Comparison of ENCODE assay signal across 8 cellular contexts in genomic region chr14:45083979-45084722, GRCh38. TPM values are rescaled to one million over a fixed set of nuclear protein-coding genes. Genes with fewer than 3 reads are reported as not detected.
DNase-seq lines count a peak whose midpoint lies in the region; ATAC-seq and TF ChIP-seq lines count a peak whose summit lies in the region.

A gene with protein sequence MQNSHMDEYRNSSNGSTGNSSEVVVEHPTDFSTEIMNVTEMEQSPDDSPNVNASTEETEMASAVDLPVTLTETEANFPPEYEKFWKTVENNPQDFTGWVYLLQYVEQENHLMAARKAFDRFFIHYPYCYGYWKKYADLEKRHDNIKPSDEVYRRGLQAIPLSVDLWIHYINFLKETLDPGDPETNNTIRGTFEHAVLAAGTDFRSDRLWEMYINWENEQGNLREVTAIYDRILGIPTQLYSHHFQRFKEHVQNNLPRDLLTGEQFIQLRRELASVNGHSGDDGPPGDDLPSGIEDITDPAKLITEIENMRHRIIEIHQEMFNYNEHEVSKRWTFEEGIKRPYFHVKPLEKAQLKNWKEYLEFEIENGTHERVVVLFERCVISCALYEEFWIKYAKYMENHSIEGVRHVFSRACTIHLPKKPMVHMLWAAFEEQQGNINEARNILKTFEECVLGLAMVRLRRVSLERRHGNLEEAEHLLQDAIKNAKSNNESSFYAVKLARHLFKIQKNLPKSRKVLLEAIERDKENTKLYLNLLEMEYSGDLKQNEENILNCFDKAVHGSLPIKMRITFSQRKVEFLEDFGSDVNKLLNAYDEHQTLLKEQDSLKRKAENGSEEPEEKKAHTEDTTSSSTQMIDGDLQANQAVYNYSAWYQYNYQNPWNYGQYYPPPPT (plus strand): TSS chr14:45084116. CDS start chr14:45095240, 11,124 bp downstream.

- no peak for TF ChIP-seq CTCF in CD4-positive, alpha-beta T cell (IDR thresholded peaks at IDR 0.05)
- TF ChIP-seq CTCF in dorsolateral prefrontal cortex (IDR thresholded peaks at IDR 0.05 in 54 of 56, conservative IDR thresholded peaks at IDR 0.05 in 2 of 56; ENCODE audit: low read depth in 1 of 56, partially characterized antibody in 56 of 56): peak in 22 of 56 donors; percentile 8 to 43 (median 24)
- TF ChIP-seq CTCF in right lobe of liver (IDR thresholded peaks at IDR 0.05): no peak

- peaks cover 0 to 22% (median 0%) of the 10 kb centered on the region in 4 donors for H3K4me1 ChIP-seq in right lobe of liver

- H3K27me3 ChIP-seq in CD4-positive, alpha-beta T cell (ENCODE audit: control insufficient read depth, insufficient read depth, low read length): no peaks in the 10 kb centered on the region
- H3K27me3 ChIP-seq in dorsolateral prefrontal cortex (no peaks in the 10 kb centered on the region), right lobe of liver (no peaks in the 10 kb centered on the region)

- POLR2A ChIA-PET in CD4-positive, alpha-beta T cell (lab: Charles Lee): interaction anchor here (0.7 to 3.0 kb wide), 6 partner anchors 45 to 187 kb away, joined by 3 to 33 read pairs (median 8); partner anchors contain the start of genes FANCM, FKBP3, KLHL28 and MIS18BP1
- POLR2A ChIA-PET in activated CD4-positive, alpha-beta memory T cell treated with anti-CD3 and anti-CD28 coated beads, Interleukin-2, amount 10 ng/mL, durations not matched to agents 7 days and 5 days (lab: Charles Lee): interaction anchor here (0.7 to 4.6 kb wide), 14 partner anchors 10 to 237 kb away, joined by 3 to 62 read pairs (median 6); partner anchors contain the start of genes FANCM, FKBP3, KLHL28 and MIS18BP1

- intact Hi-C loops in CD4-positive, alpha-beta T cell (cut with DNase I, micrococcal nuclease): loop anchor here (1.0 to 5.0 kb wide), 6 partner anchors 50 to 187 kb away; partner anchors contain the start of genes MIS18BP1 (in 2 of the 2), FKBP3 (in 1 of the 2), KLHL28 (in 1 of the 2) and TOGARAM1 (in 1 of the 2)
- intact Hi-C loops in dorsolateral prefrontal cortex (cut with DNase I): loop anchor here (1.0 to 10.0 kb wide), 4 partner anchors 50 to 189 kb away; partner anchors contain the start of genes FKBP3 (in 2 of the 2) and TOGARAM1 (in 2 of the 2)
- intact Hi-C loops in right lobe of liver (cut with DNase I): no loop called here

- DNase-seq in CD4-positive, alpha-beta T cell: peak; percentile 88 to 95 (median 92)
- peak; percentile 93 for DNase-seq in NCI-H82 (lab: John Stamatoyannopoulos, UW)
- peak; percentile 96 for DNase-seq in activated CD4-positive, alpha-beta memory T cell treated with anti-CD3 and anti-CD28 coated beads, Interleukin-2, amount 10 ng/mL, durations not matched to agents 7 days and 5 days
- peak; percentile 86 to 97 (median 92) for DNase-seq in dorsolateral prefrontal cortex
- DNase-seq in right lobe of liver: peak; percentile 95 to 97 (median 97)
- peak; percentile 96 for DNase-seq in stimulated activated CD4-positive, alpha-beta T cell treated with anti-CD3 and anti-CD28 coated beads, Interleukin-4, amount 100 ng/mL, for 24 hours

- H3K36me3 Mint-ChIP-seq in CD4-positive, alpha-beta T cell (ENCODE audit: low read depth): peaks cover 20% of the 10 kb centered on the region
- peaks cover 14% of the 10 kb centered on the region for H3K36me3 Mint-ChIP-seq in activated CD4-positive, alpha-beta memory T cell treated with anti-CD3 and anti-CD28 coated beads, Interleukin-2, amount 10 ng/mL, durations not matched to agents 7 days and 5 days (ENCODE audit: low read depth)

- peak within 1 kb of the TSS; percentile 89 for H3K27ac Mint-ChIP-seq in CD4-positive, alpha-beta T cell
- H3K27ac Mint-ChIP-seq in activated CD4-positive, alpha-beta memory T cell treated with anti-CD3 and anti-CD28 coated beads, Interleukin-2, amount 10 ng/mL, durations not matched to agents 7 days and 5 days: peak within 1 kb of the TSS; percentile 89

- no peaks in the 10 kb centered on the region for H3K27me3 Mint-ChIP-seq in CD4-positive, alpha-beta T cell
- no peaks in the 10 kb centered on the region for H3K27me3 Mint-ChIP-seq in activated CD4-positive, alpha-beta memory T cell treated with anti-CD3 and anti-CD28 coated beads, Interleukin-2, amount 10 ng/mL, durations not matched to agents 7 days and 5 days

- CTCF ChIA-PET in CD4-positive, alpha-beta T cell (lab: Charles Lee): interaction anchor here (1.0 kb wide), 1 partner anchor 12 kb away, joined by 3 read pairs; no protein-coding TSS in a partner anchor
- CTCF ChIA-PET in activated CD4-positive, alpha-beta memory T cell treated with anti-CD3 and anti-CD28 coated beads, Interleukin-2, amount 10 ng/mL, durations not matched to agents 7 days and 5 days (lab: Charles Lee): interaction anchor here (0.6 to 1.3 kb wide), 3 partner anchors 52 to 168 kb away, joined by 3 read pairs; partner anchors contain the start of gene FANCM

- H3K4me3 ChIP-seq in dorsolateral prefrontal cortex (peak within 1 kb of the TSS; percentile 60 to 98 (median 89)), right lobe of liver (peak within 1 kb of the TSS; percentile 73 to 82 (median 73))

- peak; percentile 91 for ATAC-seq in CD4-positive, alpha-beta T cell (ENCODE audit: poor library complexity)
- ATAC-seq in GM19452 (IDR thresholded peaks at IDR 0.05; ENCODE audit: unreplicated experiment): peak; percentile 89
- peak; percentile 71 for ATAC-seq in HG03575 (IDR thresholded peaks at IDR 0.05; ENCODE audit: extremely low read depth, insufficient number of reproducible peaks, low FRiP score, unreplicated experiment)
- ATAC-seq in right lobe of liver: peak; percentile 98 to 99 (median 98)

- peak within 1 kb of the TSS; percentile 47 for H3K27ac ChIP-seq in CD4-positive, alpha-beta T cell (ENCODE audit: low read depth, low read length)
- H3K27ac ChIP-seq in dorsolateral prefrontal cortex (peak within 1 kb of the TSS in 56 of 59 donors; percentile 41 to 90 (median 80)), right lobe of liver (peak within 1 kb of the TSS; percentile 67 to 75 (median 68))

- peaks cover 58% of the 10 kb centered on the region for H3K4me1 Mint-ChIP-seq in CD4-positive, alpha-beta T cell (ENCODE audit: low read depth)
- peaks cover 50% of the 10 kb centered on the region for H3K4me1 Mint-ChIP-seq in activated CD4-positive, alpha-beta memory T cell treated with anti-CD3 and anti-CD28 coated beads, Interleukin-2, amount 10 ng/mL, durations not matched to agents 7 days and 5 days

- H3K9me3 ChIP-seq in CD4-positive, alpha-beta T cell (ENCODE audit: control insufficient read depth, low read length): no peaks in the 10 kb centered on the region
- H3K9me3 ChIP-seq in right lobe of liver: no peaks in the 10 kb centered on the region

- peak; percentile 83 for TF ChIP-seq POLR2A in right lobe of liver (IDR thresholded peaks at IDR 0.05)

- under 1% methylated on average over 19 of the region's 48 CpGs for WGBS in right lobe of liver (ENCODE audit: insufficient coverage, low coverage, low lambda C conversion rate, missing lambda C conversion rate)

- no peaks in the 10 kb centered on the region for H3K9me3 Mint-ChIP-seq in CD4-positive, alpha-beta T cell
- no peaks in the 10 kb centered on the region for H3K9me3 Mint-ChIP-seq in activated CD4-positive, alpha-beta memory T cell treated with anti-CD3 and anti-CD28 coated beads, Interleukin-2, amount 10 ng/mL, durations not matched to agents 7 days and 5 days

- H3K4me3 Mint-ChIP-seq in CD4-positive, alpha-beta T cell: peak within 1 kb of the TSS; percentile 98
- H3K4me3 Mint-ChIP-seq in activated CD4-positive, alpha-beta memory T cell treated with anti-CD3 and anti-CD28 coated beads, Interleukin-2, amount 10 ng/mL, durations not matched to agents 7 days and 5 days: peak within 1 kb of the TSS; percentile 95

- H3K36me3 ChIP-seq in right lobe of liver: no peaks in the 10 kb centered on the region

RNA-seq across cellular contexts. Expression of the gene that starts here (rescaled TPM):
- total RNA-seq in CD4-positive, alpha-beta T cell: 10 to 100 TPM; 58.9 to 64.3 TPM
- 10 to 100 TPM; 35.6 to 42.7 TPM for total RNA-seq in activated CD4-positive, alpha-beta memory T cell treated with anti-CD3 and anti-CD28 coated beads, Interleukin-2, amount 10 ng/mL, durations not matched to agents 7 days and 5 days
- total RNA-seq in dorsolateral prefrontal cortex (10 to 100 TPM; 39.6 to 77.7 (median 57.3) TPM), right lobe of liver (10 to 100 TPM in 3 of 6 experiments, 1 to 10 TPM in 3; 7.3 to 15.1 (median 10.4) TPM)

Comparison
In these comparisons a context has a peak if more than half of its experiments do, and no peak if none do; other contexts are left out.
1. Peak in every context shown above with its lines: DNase-seq, ATAC-seq, H3K4me3 ChIP-seq and H3K27ac ChIP-seq.
2. intact Hi-C loops: an anchor here in CD4-positive, alpha-beta T cell (1.0 to 5.0 kb wide) and dorsolateral prefrontal cortex (1.0 to 10.0 kb wide); none called in right lobe of liver.